ENCODE assay signal across 8 cellular contexts in genomic region chr11:20355221-20356219, GRCh38. TPM values are rescaled to one million over a fixed set of nuclear protein-coding genes. Genes with fewer than 3 reads are reported as not detected.
DNase-seq lines count a peak whose midpoint lies in the region; ATAC-seq and TF ChIP-seq lines count a peak whose summit lies in the region.

No MANE protein-coding gene starts in this region.

- peaks cover 12% of the 10 kb centered on the region for H3K4me1 Mint-ChIP-seq in activated CD4-positive, alpha-beta T cell treated with anti-CD3 and anti-CD28 coated beads, Interleukin-2, amount 10 ng/mL, durations not matched to agents 24 days and 14 days

- 56 to 66% (median 59%) methylated on average over 11 to 12 of the region's 12 CpGs for WGBS in psoas muscle, 3 donors

- H3K36me3 ChIP-seq in psoas muscle (ENCODE audit: insufficient read depth in 1 of 2, low read depth in 1 of 2): no peaks in the 10 kb centered on the region

- no peaks in the 10 kb centered on the region for H3K4me1 ChIP-seq in psoas muscle

- H3K9me3 Mint-ChIP-seq in activated CD4-positive, alpha-beta T cell treated with anti-CD3 and anti-CD28 coated beads, Interleukin-2, amount 10 ng/mL, durations not matched to agents 24 days and 14 days: peaks cover 10% of the 10 kb centered on the region

- POLR2A ChIA-PET in AG04450 (lab: Yijun Ruan, JAX): no interaction called here

- H3K4me3 ChIP-seq in AG04450 (ENCODE audit: low read depth, low read length) (no peak overlapping the region), NB4 (ENCODE audit: low read depth, low read length) (no peak overlapping the region), psoas muscle (no peak overlapping the region)

- no peak overlapping the region for H3K4me3 Mint-ChIP-seq in activated CD4-positive, alpha-beta T cell treated with anti-CD3 and anti-CD28 coated beads, Interleukin-2, amount 10 ng/mL, durations not matched to agents 24 days and 14 days

- intact Hi-C loops in activated CD4-positive, alpha-beta T cell treated with anti-CD3 and anti-CD28 coated beads, Interleukin-2, amount 10 ng/mL, durations not matched to agents 24 days and 14 days (cut with micrococcal nuclease): loop anchor here (1.0 to 10.0 kb wide), 2 partner anchors 223 to 401 kb away; no protein-coding TSS in a partner anchor
- intact Hi-C loops in psoas muscle (cut with DNase I): loop anchor here (2.0 to 10.0 kb wide), 2 partner anchors 227 to 411 kb away; no protein-coding TSS in a partner anchor

- H3K27me3 Mint-ChIP-seq in activated CD4-positive, alpha-beta T cell treated with anti-CD3 and anti-CD28 coated beads, Interleukin-2, amount 10 ng/mL, durations not matched to agents 24 days and 14 days: peaks cover 6% of the 10 kb centered on the region

- TF ChIP-seq CTCF in AG04450 (IDR thresholded peaks at IDR 0.05; ENCODE audit: low read depth, low read length) (peak; percentile 61), GM12874 (IDR thresholded peaks at IDR 0.05; ENCODE audit: insufficient read depth, low read depth, low read length) (peak; percentile 61), NB4 (IDR thresholded peaks at IDR 0.05; ENCODE audit: low read depth, low read length) (peak; percentile 54), psoas muscle (IDR thresholded peaks at IDR 0.05) (peak; percentile 45)

- H3K9me3 ChIP-seq in AG04450 (ENCODE audit: control insufficient read depth, insufficient read depth, low read length) (no peaks in the 10 kb centered on the region), psoas muscle (no peaks in the 10 kb centered on the region)

- H3K27ac ChIP-seq in AG04450 (ENCODE audit: low read depth, low read length) (no peak overlapping the region), psoas muscle (no peak overlapping the region)

- no peak for TF ChIP-seq POLR2A in NB4 (IDR thresholded peaks at IDR 0.05; ENCODE audit: extremely low read depth, insufficient read length)

- no peaks in the 10 kb centered on the region for H3K36me3 Mint-ChIP-seq in activated CD4-positive, alpha-beta T cell treated with anti-CD3 and anti-CD28 coated beads, Interleukin-2, amount 10 ng/mL, durations not matched to agents 24 days and 14 days (ENCODE audit: low read depth)

- CTCF ChIA-PET in AG04450 (lab: Charles Lee): interaction anchor here (0.5 to 5.4 kb wide), 23 partner anchors 8 to 1284 kb away, joined by 3 to 80 read pairs (median 5); partner anchors contain the start of gene HTATIP2

- ATAC-seq in HG02588 (IDR thresholded peaks at IDR 0.05; ENCODE audit: unreplicated experiment) (peak; percentile 72), psoas muscle (peak in 3 of 4 donors; percentile 61 to 73 (median 68))

- no peaks in the 10 kb centered on the region for H3K27me3 ChIP-seq in AG04450 (ENCODE audit: control insufficient read depth, insufficient read depth, low read length)
- H3K27me3 ChIP-seq in psoas muscle (ENCODE audit: insufficient read depth in 3 of 3, low read length in 2 of 3): no peaks in the 10 kb centered on the region

- H3K27ac Mint-ChIP-seq in activated CD4-positive, alpha-beta T cell treated with anti-CD3 and anti-CD28 coated beads, Interleukin-2, amount 10 ng/mL, durations not matched to agents 24 days and 14 days: no peak overlapping the region

- DNase-seq in AG04450 (ENCODE audit: low read depth, low spot score): no peak
- peak; percentile 54 for DNase-seq in NB4 (ENCODE audit: low read depth)
- peak; percentile 78 for DNase-seq in activated CD4-positive, alpha-beta T cell treated with anti-CD3 and anti-CD28 coated beads, Interleukin-2, amount 10 ng/mL, durations not matched to agents 24 days and 14 days
- DNase-seq in fibroblast of the conjunctiva (ENCODE audit: low read depth): peak; percentile 22
- no peak for DNase-seq in psoas muscle
- no peak for DNase-seq in dedifferentiated amniotic fluid mesenchymal stem cell (ENCODE audit: extremely low spot score)

RNA-seq across cellular contexts. Expression of gene HTATIP2, which starts 8.0 kb away (rescaled TPM):
- polyA plus RNA-seq in AG04450 (2011; rRNA removed) (29.2 and 39.8 TPM in 2 replicates), psoas muscle (100 to 1,000 TPM in 1 of 3 donors, 10 to 100 TPM in 2; 54.4 to 184 (median 60.8) TPM)
- polyA minus RNA-seq in AG04450 (2011; rRNA and poly(A)+ RNA removed): 16.2 and 17.0 TPM in 2 replicates
- total RNA-seq in activated CD4-positive, alpha-beta T cell treated with anti-CD3 and anti-CD28 coated beads, Interleukin-2, amount 10 ng/mL, durations not matched to agents 24 days and 14 days: 48.3 and 53.9 TPM in 2 replicates
- 10 to 100 TPM; 31.3 to 62.9 (median 45.6) TPM for total RNA-seq in psoas muscle

RNA-seq across cellular contexts. Expression of gene PRMT3, which starts 32.0 kb away (rescaled TPM):
- polyA plus RNA-seq in AG04450 (2011; rRNA removed): 11.6 and 14.8 TPM in 2 replicates
- polyA minus RNA-seq in AG04450 (2011; rRNA and poly(A)+ RNA removed): 4.7 and 10.8 TPM in 2 replicates
- total RNA-seq in activated CD4-positive, alpha-beta T cell treated with anti-CD3 and anti-CD28 coated beads, Interleukin-2, amount 10 ng/mL, durations not matched to agents 24 days and 14 days: 48.7 and 50.5 TPM in 2 replicates
- 10 to 100 TPM in 3 of 4 donors, 1 to 10 TPM in 1; 6.3 to 23.2 (median 17.2) TPM for total RNA-seq in psoas muscle
- 10 to 100 TPM; 10.0 to 22.1 (median 14.6) TPM for polyA plus RNA-seq in psoas muscle

Comparison
In these comparisons a context has a peak if more than half of its experiments do, and no peak if none do; other contexts are left out.
1. DNase-seq: peak in NB4 (single experiment), activated CD4-positive, alpha-beta T cell treated with anti-CD3 and anti-CD28 coated beads, Interleukin-2, amount 10 ng/mL, durations not matched to agents 24 days and 14 days (single experiment) and fibroblast of the conjunctiva (single experiment); none in AG04450 (single experiment), psoas muscle (0 of 2) and dedifferentiated amniotic fluid mesenchymal stem cell (single experiment).
2. Peak in every context shown above with its lines, with median percentiles within 50 percentile points of each other: CTCF ChIP-seq.